ENCODE assay signal across 1 cellular context in the genomic region with DNA sequence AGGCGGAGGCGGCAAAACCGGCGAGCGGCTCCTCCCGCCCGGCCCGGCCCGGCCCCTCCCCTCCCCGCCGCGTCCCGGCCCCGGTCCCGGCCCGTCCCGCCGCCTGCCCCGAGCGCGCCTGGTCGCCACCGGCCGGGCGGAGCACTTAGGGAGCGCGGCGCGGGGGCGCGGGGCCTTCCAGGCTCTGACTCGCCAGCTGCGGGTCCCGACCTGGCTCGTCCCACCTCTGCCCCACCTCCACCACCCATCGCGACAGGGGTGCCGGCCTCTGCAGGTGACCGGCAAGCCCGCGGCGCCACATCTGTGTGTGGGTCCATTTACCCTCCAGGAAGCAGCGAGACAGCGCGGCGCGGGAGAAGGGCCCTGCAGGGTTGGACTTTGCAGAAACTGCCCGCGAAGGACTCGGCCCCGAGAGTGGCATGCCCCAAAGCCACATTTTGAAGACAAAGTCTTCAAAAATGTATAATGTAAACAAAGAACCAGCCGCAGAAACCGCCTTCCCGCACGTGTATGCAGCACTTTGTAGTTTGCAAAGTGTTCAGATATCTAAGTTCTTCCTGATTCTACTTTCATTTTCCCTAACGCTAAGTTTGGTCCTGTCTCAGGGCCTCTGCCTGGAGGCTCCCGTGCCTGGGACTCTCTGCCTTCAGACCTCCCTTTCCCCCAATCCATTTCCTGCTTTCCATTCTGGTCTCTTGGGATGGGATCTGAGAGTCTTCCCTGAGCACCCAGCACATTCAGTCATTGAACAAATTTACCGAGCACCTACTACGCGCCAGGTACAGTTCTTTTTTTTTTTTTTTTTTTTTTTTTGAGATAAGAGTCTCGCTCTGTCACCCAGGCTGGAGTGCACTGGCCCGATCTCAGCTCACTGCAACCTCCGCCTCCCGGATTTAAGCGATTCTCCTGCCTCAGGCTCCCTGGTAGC.
TF ChIP-seq lines count a peak whose summit lies in the region.

A gene (minus strand): TSS at position 40 of the 928 bp plus-strand sequence. CDS start 19,158 bp downstream, outside the sequence.

TF ChIP-seq in K562, 482 proteins besides CTCF, POLR2A, EP300 and RAD21 (continued from another document):
- TF ChIP-seq, protein P1, sequence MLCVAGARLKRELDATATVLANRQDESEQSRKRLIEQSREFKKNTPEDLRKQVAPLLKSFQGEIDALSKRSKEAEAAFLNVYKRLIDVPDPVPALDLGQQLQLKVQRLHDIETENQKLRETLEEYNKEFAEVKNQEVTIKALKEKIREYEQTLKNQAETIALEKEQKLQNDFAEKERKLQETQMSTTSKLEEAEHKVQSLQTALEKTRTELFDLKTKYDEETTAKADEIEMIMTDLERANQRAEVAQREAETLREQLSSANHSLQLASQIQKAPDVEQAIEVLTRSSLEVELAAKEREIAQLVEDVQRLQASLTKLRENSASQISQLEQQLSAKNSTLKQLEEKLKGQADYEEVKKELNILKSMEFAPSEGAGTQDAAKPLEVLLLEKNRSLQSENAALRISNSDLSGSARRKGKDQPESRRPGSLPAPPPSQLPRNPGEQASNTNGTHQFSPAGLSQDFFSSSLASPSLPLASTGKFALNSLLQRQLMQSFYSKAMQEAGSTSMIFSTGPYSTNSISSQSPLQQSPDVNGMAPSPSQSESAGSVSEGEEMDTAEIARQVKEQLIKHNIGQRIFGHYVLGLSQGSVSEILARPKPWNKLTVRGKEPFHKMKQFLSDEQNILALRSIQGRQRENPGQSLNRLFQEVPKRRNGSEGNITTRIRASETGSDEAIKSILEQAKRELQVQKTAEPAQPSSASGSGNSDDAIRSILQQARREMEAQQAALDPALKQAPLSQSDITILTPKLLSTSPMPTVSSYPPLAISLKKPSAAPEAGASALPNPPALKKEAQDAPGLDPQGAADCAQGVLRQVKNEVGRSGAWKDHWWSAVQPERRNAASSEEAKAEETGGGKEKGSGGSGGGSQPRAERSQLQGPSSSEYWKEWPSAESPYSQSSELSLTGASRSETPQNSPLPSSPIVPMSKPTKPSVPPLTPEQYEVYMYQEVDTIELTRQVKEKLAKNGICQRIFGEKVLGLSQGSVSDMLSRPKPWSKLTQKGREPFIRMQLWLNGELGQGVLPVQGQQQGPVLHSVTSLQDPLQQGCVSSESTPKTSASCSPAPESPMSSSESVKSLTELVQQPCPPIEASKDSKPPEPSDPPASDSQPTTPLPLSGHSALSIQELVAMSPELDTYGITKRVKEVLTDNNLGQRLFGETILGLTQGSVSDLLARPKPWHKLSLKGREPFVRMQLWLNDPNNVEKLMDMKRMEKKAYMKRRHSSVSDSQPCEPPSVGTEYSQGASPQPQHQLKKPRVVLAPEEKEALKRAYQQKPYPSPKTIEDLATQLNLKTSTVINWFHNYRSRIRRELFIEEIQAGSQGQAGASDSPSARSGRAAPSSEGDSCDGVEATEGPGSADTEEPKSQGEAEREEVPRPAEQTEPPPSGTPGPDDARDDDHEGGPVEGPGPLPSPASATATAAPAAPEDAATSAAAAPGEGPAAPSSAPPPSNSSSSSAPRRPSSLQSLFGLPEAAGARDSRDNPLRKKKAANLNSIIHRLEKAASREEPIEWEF (CRISPR knock-in tag; IDR thresholded peaks at IDR 0.05) = no peak
- peak; percentile 44 for TF ChIP-seq SAP30 (IDR thresholded peaks at IDR 0.05; ENCODE audit: borderline replicate concordance, insufficient read depth, low read depth, low read length, poor library complexity, severe bottlenecking)
- no peak for TF ChIP-seq TAL1 (IDR thresholded peaks at IDR 0.05)
- no peak for TF ChIP-seq PHB (CRISPR knock-in tag; IDR thresholded peaks at IDR 0.05)
- TF ChIP-seq GTF2E2 (tag; IDR thresholded peaks at IDR 0.05) = no peak
- 0 out of 4 replicates have a peak, but pooled peaks have one; percentile 21 to 24 for TF ChIP-seq FOXK2 (conservative IDR thresholded peaks at IDR 0.05 in 1 of 2, IDR thresholded peaks at IDR 0.05 in 1 of 2; ENCODE audit: low read depth in 2 of 2)
- no peak for TF ChIP-seq CREBBP (IDR thresholded peaks at IDR 0.05; ENCODE audit: low read depth, low read length)
- no peak for TF ChIP-seq CBFB (CRISPR knock-in tag; IDR thresholded peaks at IDR 0.05)
- no peak for TF ChIP-seq KDM4B (IDR thresholded peaks at IDR 0.05; ENCODE audit: borderline replicate concordance in 2 of 2, low read depth in 1 of 2)
- TF ChIP-seq U2AF2 (optimal IDR thresholded peaks at IDR 0.05; ENCODE audit: low read depth, low read length) = no peak
- TF ChIP-seq ZNF444 (CRISPR knock-in tag; IDR thresholded peaks at IDR 0.05) = no peak
- TF ChIP-seq, protein P2, sequence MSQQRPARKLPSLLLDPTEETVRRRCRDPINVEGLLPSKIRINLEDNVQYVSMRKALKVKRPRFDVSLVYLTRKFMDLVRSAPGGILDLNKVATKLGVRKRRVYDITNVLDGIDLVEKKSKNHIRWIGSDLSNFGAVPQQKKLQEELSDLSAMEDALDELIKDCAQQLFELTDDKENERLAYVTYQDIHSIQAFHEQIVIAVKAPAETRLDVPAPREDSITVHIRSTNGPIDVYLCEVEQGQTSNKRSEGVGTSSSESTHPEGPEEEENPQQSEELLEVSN (IDR thresholded peaks at IDR 0.05; ENCODE audit: borderline replicate concordance in 1 of 2, extremely low read depth in 1 of 2, insufficient read depth in 1 of 2, insufficient read length in 1 of 2, low read depth in 1 of 2, low read length in 1 of 2, poor library complexity in 1 of 2, severe bottlenecking in 1 of 2) = peak; percentile 54 to 68
- peak; percentile 91 for TF ChIP-seq L3MBTL2 (IDR thresholded peaks at IDR 0.05)
- peak; percentile 45 for TF ChIP-seq RBFOX2 (IDR thresholded peaks at IDR 0.05; ENCODE audit: low read depth, low read length)
- no peak for TF ChIP-seq SMAD3 (CRISPR knock-in tag; conservative IDR thresholded peaks at IDR 0.05)
- no peak for TF ChIP-seq ELF2 (CRISPR knock-in tag; IDR thresholded peaks at IDR 0.05)
- no peak for TF ChIP-seq TCF7 (IDR thresholded peaks at IDR 0.05; ENCODE audit: borderline replicate concordance)
- no peak for TF ChIP-seq ATF1 (CRISPR knock-in tag; IDR thresholded peaks at IDR 0.05)
- no peak for TF ChIP-seq ATF1 (tag; IDR thresholded peaks at IDR 0.05)
- TF ChIP-seq, protein P3, sequence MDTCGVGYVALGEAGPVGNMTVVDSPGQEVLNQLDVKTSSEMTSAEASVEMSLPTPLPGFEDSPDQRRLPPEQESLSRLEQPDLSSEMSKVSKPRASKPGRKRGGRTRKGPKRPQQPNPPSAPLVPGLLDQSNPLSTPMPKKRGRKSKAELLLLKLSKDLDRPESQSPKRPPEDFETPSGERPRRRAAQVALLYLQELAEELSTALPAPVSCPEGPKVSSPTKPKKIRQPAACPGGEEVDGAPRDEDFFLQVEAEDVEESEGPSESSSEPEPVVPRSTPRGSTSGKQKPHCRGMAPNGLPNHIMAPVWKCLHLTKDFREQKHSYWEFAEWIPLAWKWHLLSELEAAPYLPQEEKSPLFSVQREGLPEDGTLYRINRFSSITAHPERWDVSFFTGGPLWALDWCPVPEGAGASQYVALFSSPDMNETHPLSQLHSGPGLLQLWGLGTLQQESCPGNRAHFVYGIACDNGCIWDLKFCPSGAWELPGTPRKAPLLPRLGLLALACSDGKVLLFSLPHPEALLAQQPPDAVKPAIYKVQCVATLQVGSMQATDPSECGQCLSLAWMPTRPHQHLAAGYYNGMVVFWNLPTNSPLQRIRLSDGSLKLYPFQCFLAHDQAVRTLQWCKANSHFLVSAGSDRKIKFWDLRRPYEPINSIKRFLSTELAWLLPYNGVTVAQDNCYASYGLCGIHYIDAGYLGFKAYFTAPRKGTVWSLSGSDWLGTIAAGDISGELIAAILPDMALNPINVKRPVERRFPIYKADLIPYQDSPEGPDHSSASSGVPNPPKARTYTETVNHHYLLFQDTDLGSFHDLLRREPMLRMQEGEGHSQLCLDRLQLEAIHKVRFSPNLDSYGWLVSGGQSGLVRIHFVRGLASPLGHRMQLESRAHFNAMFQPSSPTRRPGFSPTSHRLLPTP (IDR thresholded peaks at IDR 0.05; ENCODE audit: borderline replicate concordance, extremely low read depth, insufficient read length) = no peak
- TF ChIP-seq, protein P4, sequence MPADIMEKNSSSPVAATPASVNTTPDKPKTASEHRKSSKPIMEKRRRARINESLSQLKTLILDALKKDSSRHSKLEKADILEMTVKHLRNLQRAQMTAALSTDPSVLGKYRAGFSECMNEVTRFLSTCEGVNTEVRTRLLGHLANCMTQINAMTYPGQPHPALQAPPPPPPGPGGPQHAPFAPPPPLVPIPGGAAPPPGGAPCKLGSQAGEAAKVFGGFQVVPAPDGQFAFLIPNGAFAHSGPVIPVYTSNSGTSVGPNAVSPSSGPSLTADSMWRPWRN (IDR thresholded peaks at IDR 0.05; ENCODE audit: low read depth) = peak; percentile 80
- peak; percentile 61 for TF ChIP-seq ELF1 (tag; IDR thresholded peaks at IDR 0.05)
- no peak for TF ChIP-seq PTTG1 (tag; IDR thresholded peaks at IDR 0.05; ENCODE audit: low read depth)
- peak; percentile 96 for TF ChIP-seq ZKSCAN1 (IDR thresholded peaks at IDR 0.05; ENCODE audit: low read depth, low read length)
- TF ChIP-seq, protein P5, sequence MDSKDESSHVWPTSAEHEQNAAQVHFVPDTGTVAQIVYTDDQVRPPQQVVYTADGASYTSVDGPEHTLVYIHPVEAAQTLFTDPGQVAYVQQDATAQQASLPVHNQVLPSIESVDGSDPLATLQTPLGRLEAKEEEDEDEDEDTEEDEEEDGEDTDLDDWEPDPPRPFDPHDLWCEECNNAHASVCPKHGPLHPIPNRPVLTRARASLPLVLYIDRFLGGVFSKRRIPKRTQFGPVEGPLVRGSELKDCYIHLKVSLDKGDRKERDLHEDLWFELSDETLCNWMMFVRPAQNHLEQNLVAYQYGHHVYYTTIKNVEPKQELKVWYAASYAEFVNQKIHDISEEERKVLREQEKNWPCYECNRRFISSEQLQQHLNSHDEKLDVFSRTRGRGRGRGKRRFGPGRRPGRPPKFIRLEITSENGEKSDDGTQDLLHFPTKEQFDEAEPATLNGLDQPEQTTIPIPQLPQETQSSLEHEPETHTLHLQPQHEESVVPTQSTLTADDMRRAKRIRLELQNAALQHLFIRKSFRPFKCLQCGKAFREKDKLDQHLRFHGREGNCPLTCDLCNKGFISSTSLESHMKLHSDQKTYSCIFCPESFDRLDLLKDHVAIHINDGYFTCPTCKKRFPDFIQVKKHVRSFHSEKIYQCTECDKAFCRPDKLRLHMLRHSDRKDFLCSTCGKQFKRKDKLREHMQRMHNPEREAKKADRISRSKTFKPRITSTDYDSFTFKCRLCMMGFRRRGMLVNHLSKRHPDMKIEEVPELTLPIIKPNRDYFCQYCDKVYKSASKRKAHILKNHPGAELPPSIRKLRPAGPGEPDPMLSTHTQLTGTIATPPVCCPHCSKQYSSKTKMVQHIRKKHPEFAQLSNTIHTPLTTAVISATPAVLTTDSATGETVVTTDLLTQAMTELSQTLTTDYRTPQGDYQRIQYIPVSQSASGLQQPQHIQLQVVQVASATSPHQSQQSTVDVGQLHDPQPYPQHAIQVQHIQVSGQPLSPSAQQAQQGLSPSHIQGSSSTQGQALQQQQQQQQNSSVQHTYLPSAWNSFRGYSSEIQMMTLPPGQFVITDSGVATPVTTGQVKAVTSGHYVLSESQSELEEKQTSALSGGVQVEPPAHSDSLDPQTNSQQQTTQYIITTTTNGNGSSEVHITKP (IDR thresholded peaks at IDR 0.05; ENCODE audit: partially characterized antibody) = peak; percentile 26
- TF ChIP-seq, protein P6, sequence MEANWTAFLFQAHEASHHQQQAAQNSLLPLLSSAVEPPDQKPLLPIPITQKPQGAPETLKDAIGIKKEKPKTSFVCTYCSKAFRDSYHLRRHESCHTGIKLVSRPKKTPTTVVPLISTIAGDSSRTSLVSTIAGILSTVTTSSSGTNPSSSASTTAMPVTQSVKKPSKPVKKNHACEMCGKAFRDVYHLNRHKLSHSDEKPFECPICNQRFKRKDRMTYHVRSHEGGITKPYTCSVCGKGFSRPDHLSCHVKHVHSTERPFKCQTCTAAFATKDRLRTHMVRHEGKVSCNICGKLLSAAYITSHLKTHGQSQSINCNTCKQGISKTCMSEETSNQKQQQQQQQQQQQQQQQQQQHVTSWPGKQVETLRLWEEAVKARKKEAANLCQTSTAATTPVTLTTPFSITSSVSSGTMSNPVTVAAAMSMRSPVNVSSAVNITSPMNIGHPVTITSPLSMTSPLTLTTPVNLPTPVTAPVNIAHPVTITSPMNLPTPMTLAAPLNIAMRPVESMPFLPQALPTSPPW (CRISPR knock-in tag; IDR thresholded peaks at IDR 0.05) = peak; percentile 54; the same call in 1 of the 2 replicates
- TF ChIP-seq SAFB (IDR thresholded peaks at IDR 0.05; ENCODE audit: borderline replicate concordance, low read depth, low read length) = 0 out of 2 replicates have a peak, but pooled peaks have one; percentile 1
- TF ChIP-seq RBBP5 (IDR thresholded peaks at IDR 0.05; ENCODE audit: borderline replicate concordance, insufficient read depth, low read length, poor library complexity, severe bottlenecking) = no peak
